ENCODE assay signal across 10 cellular contexts in genomic region chr2:191318037-191318728, GRCh38.
DNase-seq lines count a peak whose midpoint lies in the region; ATAC-seq and TF ChIP-seq lines count a peak whose summit lies in the region.
"Had no signal": no experiment of that assay in that cellular context is flagged by ENCODE, and none has a peak within 500 bp of the region (broad histone marks: within the 10 kb centered on the region; RNA-seq: fewer than 3 reads in every experiment).

No MANE protein-coding gene starts in this region.

- CTCF ChIA-PET in CD4-positive, alpha-beta T cell (lab: Charles Lee), result interaction anchor here (0.5 kb wide), 1 partner anchor 79 kb away, joined by 3 read pairs; no protein-coding TSS in a partner anchor
- CTCF ChIA-PET in activated CD4-positive, alpha-beta memory T cell treated with anti-CD3 and anti-CD28 coated beads, Interleukin-2, amount 10 ng/mL, durations not matched to agents 7 days and 5 days (lab: Charles Lee), result no interaction called here

- H3K36me3 ChIP-seq in prostate gland, result no peaks in the 10 kb centered on the region

- no peak for TF ChIP-seq POLR2A in prostate gland (IDR thresholded peaks at IDR 0.05)

- no peak overlapping the region for H3K27ac Mint-ChIP-seq in CD4-positive, alpha-beta T cell
- no peak overlapping the region for H3K27ac Mint-ChIP-seq in activated CD4-positive, alpha-beta memory T cell treated with anti-CD3 and anti-CD28 coated beads, Interleukin-2, amount 10 ng/mL, durations not matched to agents 7 days and 5 days
- H3K27ac Mint-ChIP-seq: T-helper 17 cell had no signal

- H3K4me3 Mint-ChIP-seq in CD4-positive, alpha-beta T cell, result no peak overlapping the region
- no peak overlapping the region for H3K4me3 Mint-ChIP-seq in activated CD4-positive, alpha-beta memory T cell treated with anti-CD3 and anti-CD28 coated beads, Interleukin-2, amount 10 ng/mL, durations not matched to agents 7 days and 5 days
- H3K4me3 Mint-ChIP-seq: T-helper 17 cell had no signal

- POLR2A ChIA-PET in CD4-positive, alpha-beta T cell (lab: Charles Lee), result interaction anchor here (0.5 kb wide), 1 partner anchor 216 kb away, joined by 3 read pairs; no protein-coding TSS in a partner anchor
- POLR2A ChIA-PET in activated CD4-positive, alpha-beta memory T cell treated with anti-CD3 and anti-CD28 coated beads, Interleukin-2, amount 10 ng/mL, durations not matched to agents 7 days and 5 days (lab: Charles Lee), result no interaction called here

- H3K27me3 ChIP-seq in prostate gland (replicated peaks; ENCODE audit: insufficient read depth), result no peaks in the 10 kb centered on the region
- H3K27me3 ChIP-seq in CD4-positive, alpha-beta T cell (ENCODE audit: control insufficient read depth, insufficient read depth, low read length), result no peaks in the 10 kb centered on the region

- H3K27ac ChIP-seq in prostate gland, result peak overlapping the region in 1 of 2 donors; percentile 30
- H3K27ac ChIP-seq in CD4-positive, alpha-beta T cell (ENCODE audit: low read depth, low read length), result no peak overlapping the region

- ATAC-seq in SK-N-SH treated with all-trans-retinoic acid at 6 μM for 48 hours, result peak; percentile 63
- no peak for ATAC-seq in CD4-positive, alpha-beta T cell (ENCODE audit: poor library complexity)
- ATAC-seq: T-helper 17 cell had no signal

- H3K27me3 Mint-ChIP-seq in CD4-positive, alpha-beta T cell, result peaks cover 16% of the 10 kb centered on the region
- no peaks in the 10 kb centered on the region for H3K27me3 Mint-ChIP-seq in activated CD4-positive, alpha-beta memory T cell treated with anti-CD3 and anti-CD28 coated beads, Interleukin-2, amount 10 ng/mL, durations not matched to agents 7 days and 5 days

- DNase-seq in HCEC 1CT, result peak; percentile 45
- peak; percentile 38 for DNase-seq in glomerular visceral epithelial cell (ENCODE audit: extremely low spot score)
- DNase-seq in prostate gland (ENCODE audit: low spot score), result peak; percentile 45
- no peak for DNase-seq in cerebellum (ENCODE audit: low spot score)
- DNase-seq in CD4-positive, alpha-beta T cell, result no peak
- no peak for DNase-seq in activated CD4-positive, alpha-beta memory T cell treated with anti-CD3 and anti-CD28 coated beads, Interleukin-2, amount 10 ng/mL, durations not matched to agents 7 days and 5 days
- DNase-seq in MV-4-11 (lab: John Stamatoyannopoulos, UW), result no peak
- DNase-seq: NCI-H187, T-helper 17 cell had no signal

- H3K9me3 ChIP-seq in prostate gland, result no peaks in the 10 kb centered on the region
- no peaks in the 10 kb centered on the region for H3K9me3 ChIP-seq in CD4-positive, alpha-beta T cell (ENCODE audit: control insufficient read depth, low read length)

- no peaks in the 10 kb centered on the region for H3K9me3 Mint-ChIP-seq in CD4-positive, alpha-beta T cell
- H3K9me3 Mint-ChIP-seq in activated CD4-positive, alpha-beta memory T cell treated with anti-CD3 and anti-CD28 coated beads, Interleukin-2, amount 10 ng/mL, durations not matched to agents 7 days and 5 days, result no peaks in the 10 kb centered on the region

- H3K4me3 ChIP-seq in prostate gland, result no peak overlapping the region

- peaks cover 18% of the 10 kb centered on the region for H3K4me1 Mint-ChIP-seq in CD4-positive, alpha-beta T cell (ENCODE audit: low read depth)
- H3K4me1 Mint-ChIP-seq in activated CD4-positive, alpha-beta memory T cell treated with anti-CD3 and anti-CD28 coated beads, Interleukin-2, amount 10 ng/mL, durations not matched to agents 7 days and 5 days, result peaks cover 11% of the 10 kb centered on the region

- H3K4me1 ChIP-seq in prostate gland (replicated peaks), result peaks cover 4% of the 10 kb centered on the region

- WGBS in prostate gland, result 16% methylated on average over 4 of the region's 4 CpGs

- intact Hi-C loops in prostate gland (cut with DNase I), result no loop called here
- intact Hi-C loops in CD4-positive, alpha-beta T cell (cut with DNase I, micrococcal nuclease), result no loop called here

- TF ChIP-seq CTCF in prostate gland (IDR thresholded peaks at IDR 0.05), result no peak
- TF ChIP-seq CTCF in CD4-positive, alpha-beta T cell (IDR thresholded peaks at IDR 0.05), result no peak

- no peaks in the 10 kb centered on the region for H3K36me3 Mint-ChIP-seq in CD4-positive, alpha-beta T cell (ENCODE audit: low read depth)
- H3K36me3 Mint-ChIP-seq in activated CD4-positive, alpha-beta memory T cell treated with anti-CD3 and anti-CD28 coated beads, Interleukin-2, amount 10 ng/mL, durations not matched to agents 7 days and 5 days (ENCODE audit: low read depth), result no peaks in the 10 kb centered on the region

TF ChIP-seq in SK-N-SH treated with all-trans-retinoic acid at 6 μM for 48 hours, 23 proteins besides CTCF, POLR2A, EP300 and RAD21:
- TF ChIP-seq BACH2 (CRISPR knock-in tag; IDR thresholded peaks at IDR 0.05; ENCODE audit: borderline replicate concordance) (no peak), TOX (CRISPR knock-in tag; IDR thresholded peaks at IDR 0.05; ENCODE audit: borderline replicate concordance) (no peak), POU6F1 (CRISPR knock-in tag; IDR thresholded peaks at IDR 0.05; ENCODE audit: borderline replicate concordance, low read depth) (no peak), ZNF70 (CRISPR knock-in tag; IDR thresholded peaks at IDR 0.05) (no peak), PPARA (CRISPR knock-in tag; IDR thresholded peaks at IDR 0.05; ENCODE audit: borderline replicate concordance) (no peak), ZNF8 (CRISPR knock-in tag; IDR thresholded peaks at IDR 0.05) (no peak), TCF4 (CRISPR knock-in tag; IDR thresholded peaks at IDR 0.05; ENCODE audit: borderline replicate concordance) (no peak), PATZ1 (CRISPR knock-in tag; IDR thresholded peaks at IDR 0.05; ENCODE audit: borderline replicate concordance) (no peak), ZC3H10 (CRISPR knock-in tag; IDR thresholded peaks at IDR 0.05) (no peak), SNAI2 (CRISPR knock-in tag; IDR thresholded peaks at IDR 0.05) (no peak), ZFP30 (CRISPR knock-in tag; IDR thresholded peaks at IDR 0.05) (no peak), ZFP3 (CRISPR knock-in tag; IDR thresholded peaks at IDR 0.05) (no peak), OSR1 (CRISPR knock-in tag; IDR thresholded peaks at IDR 0.05) (no peak), GLIS3 (CRISPR knock-in tag; IDR thresholded peaks at IDR 0.05) (no peak), TSHZ2 (CRISPR knock-in tag; IDR thresholded peaks at IDR 0.05) (no peak), ESRRG (CRISPR knock-in tag; IDR thresholded peaks at IDR 0.05) (no peak), CSDC2 (CRISPR knock-in tag; IDR thresholded peaks at IDR 0.05) (no peak), ARNTL (CRISPR knock-in tag; IDR thresholded peaks at IDR 0.05; ENCODE audit: borderline replicate concordance, low read depth) (no peak)

Comparison
In these comparisons a context has a peak if more than half of its experiments do, and no peak if none do; other contexts are left out.
1. DNase-seq: peak in HCEC 1CT (single experiment), glomerular visceral epithelial cell (single experiment) and prostate gland (single experiment); none in cerebellum (single experiment), CD4-positive, alpha-beta T cell (0 of 10), activated CD4-positive, alpha-beta memory T cell treated with anti-CD3 and anti-CD28 coated beads, Interleukin-2, amount 10 ng/mL, durations not matched to agents 7 days and 5 days (single experiment) and MV-4-11 (single experiment).